Comparison of ENCODE assay signal across 8 cellular contexts in genomic region chr17:8185580-8186445, GRCh38. TPM values are rescaled to one million over a fixed set of nuclear protein-coding genes. Genes with fewer than 3 reads are reported as not detected.
DNase-seq lines count a peak whose midpoint lies in the region.

No MANE protein-coding gene starts in this region.

- H3K27ac Mint-ChIP-seq in activated CD4-positive, alpha-beta memory T cell treated with anti-CD3 and anti-CD28 coated beads for 36 hours: no peak overlapping the region

- intact Hi-C loops in activated CD4-positive, alpha-beta memory T cell treated with anti-CD3 and anti-CD28 coated beads for 36 hours (cut with micrococcal nuclease): loop anchor here (1.0 to 10.0 kb wide), 4 partner anchors 15 to 351 kb away; partner anchors contain the start of genes KDM6B and RANGRF

- H3K36me3 Mint-ChIP-seq in activated CD4-positive, alpha-beta memory T cell treated with anti-CD3 and anti-CD28 coated beads for 36 hours: no peaks in the 10 kb centered on the region

- no peaks in the 10 kb centered on the region for H3K27me3 Mint-ChIP-seq in activated CD4-positive, alpha-beta memory T cell treated with anti-CD3 and anti-CD28 coated beads for 36 hours

- CTCF ChIA-PET in activated CD4-positive, alpha-beta memory T cell treated with anti-CD3 and anti-CD28 coated beads for 36 hours (lab: Charles Lee): interaction anchor here (1.3 to 6.0 kb wide), 5 partner anchors 9 to 115 kb away, joined by 5 to 48 read pairs (median 6); partner anchors contain the start of genes ALOXE3 and TMEM107

- H4K20me1 ChIP-seq in BLaER1 treated with 17β-estradiol and CSF1 and Interleukin-3, amounts not matched to agents 10 nM and 100 nM: peaks cover 15 to 36% (median 20%) of the 10 kb centered on the region in 11 experiments; a peak in 19 of 22 replicates

- DNase-seq in HAP-1 (ENCODE audit: low spot score in 2 of 2) (peak; percentile 51 to 90), NCI-H510A treated with DMSO at 0.1 percent for 48 hours (lab: John Stamatoyannopoulos, UW) (peak; percentile 83), lung microvascular endothelial cell (ENCODE audit: low read depth in 2 of 2) (peak; percentile 80 to 86), 8988T (no peak)
- peak; percentile 95 for DNase-seq in activated CD4-positive, alpha-beta memory T cell treated with anti-CD3 and anti-CD28 coated beads for 36 hours
- peak; percentile 82 for DNase-seq in effector CD8-positive, alpha-beta T cell (lab: John Stamatoyannopoulos, UW)
- DNase-seq in stimulated activated CD4-positive, alpha-beta T cell treated with anti-CD3 and anti-CD28 coated beads, TNF-alpha, amount 100 ng/mL, for 24 hours (ENCODE audit: low read depth in 3 of 3): peak; percentile 88 to 91 (median 90)

- peaks cover 21 to 39% (median 31%) of the 10 kb centered on the region in 10 experiments for H3K4me1 ChIP-seq in BLaER1 treated with 17β-estradiol and CSF1 and Interleukin-3, amounts not matched to agents 10 nM and 100 nM
- H3K4me1 ChIP-seq in HAP-1: peaks cover 12% of the 10 kb centered on the region

- no peaks in the 10 kb centered on the region for H3K9me3 ChIP-seq in BLaER1 treated with 17β-estradiol and CSF1 and Interleukin-3, amounts not matched to agents 10 nM and 100 nM (replicated peaks in 1 of 11)
- H3K9me3 ChIP-seq in HAP-1: no peaks in the 10 kb centered on the region

- in situ Hi-C loops in HAP-1 (cut with MboI; ENCODE audit: low sequenced_read_pairs): loop anchor here (5.0 kb wide), 2 partner anchors 36 to 64 kb away; partner anchors contain the start of gene HES7

- H3K4me1 Mint-ChIP-seq in activated CD4-positive, alpha-beta memory T cell treated with anti-CD3 and anti-CD28 coated beads for 36 hours (ENCODE audit: low read depth): peaks cover 10% of the 10 kb centered on the region

- peak overlapping the region; percentile 71 to 88 (median 78) for H3K4me3 ChIP-seq in BLaER1 treated with 17β-estradiol and CSF1 and Interleukin-3, amounts not matched to agents 10 nM and 100 nM
- peak overlapping the region; percentile 71 for H3K4me3 ChIP-seq in HAP-1

- POLR2A ChIA-PET in activated CD4-positive, alpha-beta memory T cell treated with anti-CD3 and anti-CD28 coated beads for 36 hours (lab: Charles Lee): interaction anchor here (0.7 to 7.3 kb wide), 9 partner anchors 9 to 107 kb away, joined by 3 to 96 read pairs (median 4); partner anchors contain the start of gene TMEM107

- no peaks in the 10 kb centered on the region for H3K27me3 ChIP-seq in BLaER1 treated with 17β-estradiol and CSF1 and Interleukin-3, amounts not matched to agents 10 nM and 100 nM
- H3K27me3 ChIP-seq in HAP-1 (ENCODE audit: low read depth): no peaks in the 10 kb centered on the region

- H3K27ac ChIP-seq in BLaER1 treated with 17β-estradiol and CSF1 and Interleukin-3, amounts not matched to agents 10 nM and 100 nM: peak overlapping the region; percentile 52 to 91 (median 83); a peak in 21 of 22 replicates

- peak overlapping the region; percentile 85 to 100 (median 98) for H3K4me2 ChIP-seq in BLaER1 treated with 17β-estradiol and CSF1 and Interleukin-3, amounts not matched to agents 10 nM and 100 nM

- no peaks in the 10 kb centered on the region for H3K36me3 ChIP-seq in BLaER1 treated with 17β-estradiol and CSF1 and Interleukin-3, amounts not matched to agents 10 nM and 100 nM
- no peaks in the 10 kb centered on the region for H3K36me3 ChIP-seq in HAP-1 (replicated peaks)

- no peak overlapping the region for H3K4me3 Mint-ChIP-seq in activated CD4-positive, alpha-beta memory T cell treated with anti-CD3 and anti-CD28 coated beads for 36 hours

- H3K9me3 Mint-ChIP-seq in activated CD4-positive, alpha-beta memory T cell treated with anti-CD3 and anti-CD28 coated beads for 36 hours: no peaks in the 10 kb centered on the region

- peak overlapping the region; percentile 71 to 93 (median 83) for H3K9ac ChIP-seq in BLaER1 treated with 17β-estradiol and CSF1 and Interleukin-3, amounts not matched to agents 10 nM and 100 nM

RNA-seq across cellular contexts. Expression of gene BORCS6, which starts 4.2 kb away (rescaled TPM):
- total RNA-seq in activated CD4-positive, alpha-beta memory T cell treated with anti-CD3 and anti-CD28 coated beads for 36 hours: 1 to 10 TPM; 7.9 to 8.3 TPM
- 7.8 and 8.9 TPM in 2 replicates for total RNA-seq in lung microvascular endothelial cell

RNA-seq across cellular contexts. Expression of gene TMEM107, which starts 9.6 kb away (rescaled TPM):
- total RNA-seq in activated CD4-positive, alpha-beta memory T cell treated with anti-CD3 and anti-CD28 coated beads for 36 hours: 10 to 100 TPM; 32.6 to 35.3 TPM
- total RNA-seq in lung microvascular endothelial cell: 21.2 and 21.6 TPM in 2 replicates

RNA-seq across cellular contexts. Expression of gene VAMP2, which starts 23.1 kb away (rescaled TPM):
- 10 to 100 TPM; 30.1 to 30.4 TPM for total RNA-seq in activated CD4-positive, alpha-beta memory T cell treated with anti-CD3 and anti-CD28 coated beads for 36 hours
- total RNA-seq in lung microvascular endothelial cell: 2.8 and 4.6 TPM in 2 replicates

RNA-seq across cellular contexts. Expression of gene AURKB, which starts 24.6 kb away (rescaled TPM):
- total RNA-seq in activated CD4-positive, alpha-beta memory T cell treated with anti-CD3 and anti-CD28 coated beads for 36 hours: 100 to 1,000 TPM; 184 TPM
- 4.4 and 16.6 TPM in 2 replicates for total RNA-seq in lung microvascular endothelial cell

RNA-seq across cellular contexts. Expression of gene PER1, which starts 33.6 kb away (rescaled TPM):
- total RNA-seq in activated CD4-positive, alpha-beta memory T cell treated with anti-CD3 and anti-CD28 coated beads for 36 hours: 10 to 100 TPM; 48.9 to 56.3 TPM
- total RNA-seq in lung microvascular endothelial cell: 5.2 and 10.7 TPM in 2 replicates
